Comparison of ENCODE assay signal across 11 cellular contexts in the genomic region with DNA sequence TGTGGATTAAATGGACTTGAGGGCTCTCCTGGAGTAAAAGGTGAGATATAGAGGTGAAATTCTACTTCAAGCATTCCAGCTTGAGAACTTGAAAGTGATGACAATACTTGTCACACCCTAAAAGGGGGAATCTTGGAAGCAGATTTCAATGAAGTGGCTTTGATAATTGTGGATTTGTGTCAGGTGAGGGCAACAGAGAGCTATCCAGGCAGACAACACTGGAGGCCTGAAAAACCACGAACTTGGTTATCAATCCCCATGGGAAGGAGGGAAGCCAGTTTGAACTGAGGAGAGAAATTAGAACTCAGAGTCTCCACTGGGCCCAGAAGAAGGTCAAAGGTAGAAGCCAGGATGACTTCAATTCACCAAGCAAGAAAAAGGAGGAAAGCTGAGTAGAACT.
DNase-seq lines count a peak whose midpoint lies in the region; ATAC-seq, FAIRE-seq and TF ChIP-seq lines count a peak whose summit lies in the region.
"Had no signal": no experiment of that assay in that cellular context is flagged by ENCODE, and none has a peak within 500 bp of the region (broad histone marks: within the 10 kb centered on the region; RNA-seq: fewer than 3 reads in every experiment).

No MANE protein-coding gene starts in this region.

- no peaks in the 10 kb centered on the region for H3K9me3 Mint-ChIP-seq in T-helper 2 cell treated with Interferon-gamma antibody and Interleukin-4, amounts not matched to agents 5 μg/mL and 100 μg/mL, for 36 hours

- H3K4me3 ChIP-seq in RWPE2 (ENCODE audit: severe bottlenecking), result no peak overlapping the region
- H3K4me3 ChIP-seq: vagina had no signal

- H3K4me3 Mint-ChIP-seq in T-helper 2 cell treated with Interferon-gamma antibody and Interleukin-4, amounts not matched to agents 5 μg/mL and 100 μg/mL, for 36 hours, result no peak overlapping the region

- H3K27ac ChIP-seq in RWPE2 (ENCODE audit: poor library complexity, severe bottlenecking), result no peak overlapping the region
- H3K27ac ChIP-seq: vagina had no signal

- ATAC-seq in RWPE2 (ENCODE audit: low read depth) (0 out of 3 replicates have a peak, but pooled peaks have one; percentile 40), HG03342 (IDR thresholded peaks at IDR 0.05; ENCODE audit: unreplicated experiment) (no peak)

- in situ Hi-C loops in GM13976 (cut with MboI; ENCODE audit: low sequenced_read_pairs, unreplicated experiment), result no loop called here

- no peaks in the 10 kb centered on the region for H3K36me3 Mint-ChIP-seq in T-helper 2 cell treated with Interferon-gamma antibody and Interleukin-4, amounts not matched to agents 5 μg/mL and 100 μg/mL, for 36 hours (ENCODE audit: low read depth)

- H3K27me3 ChIP-seq in RWPE2 (ENCODE audit: insufficient read depth, poor library complexity, severe bottlenecking), result no peaks in the 10 kb centered on the region
- H3K27me3 ChIP-seq: vagina had no signal

- DNase-seq in SIG-M5 treated with dmso at 0.1 percent for 504 hours (lab: John Stamatoyannopoulos, UW; ENCODE audit: unreplicated experiment) (peak; percentile 3), SIG-M5 (lab: John Stamatoyannopoulos, UW) (no peak), RWPE2 (ENCODE audit: low spot score) (no peak), glomerular endothelial cell (ENCODE audit: extremely low read depth, low read depth, low spot score) (peak; percentile 10), urothelium cell line (ENCODE audit: low spot score) (peak; percentile 4), GM13976 (ENCODE audit: low spot score) (no peak)
- no peak for DNase-seq in T-helper 2 cell treated with Interferon-gamma antibody and Interleukin-4, amounts not matched to agents 5 μg/mL and 100 μg/mL, for 36 hours (ENCODE audit: low spot score)
- DNase-seq: RPMI8226, small intestine had no signal

- H3K36me3 ChIP-seq in RWPE2 (ENCODE audit: low read depth), result no peaks in the 10 kb centered on the region
- H3K36me3 ChIP-seq: vagina had no signal

- H3K9me3 ChIP-seq in RWPE2 (ENCODE audit: severe bottlenecking), result no peaks in the 10 kb centered on the region
- H3K9me3 ChIP-seq: vagina had no signal

- TF ChIP-seq CTCF in RWPE2 (IDR thresholded peaks at IDR 0.05; ENCODE audit: poor library complexity, severe bottlenecking) (peak; percentile 55), GM13976 (IDR thresholded peaks at IDR 0.05; ENCODE audit: borderline replicate concordance, control extremely low read depth, extremely low read depth, insufficient read depth, missing control alignments) (no peak)

- H3K27ac Mint-ChIP-seq in T-helper 2 cell treated with Interferon-gamma antibody and Interleukin-4, amounts not matched to agents 5 μg/mL and 100 μg/mL, for 36 hours, result no peak overlapping the region

- no peaks in the 10 kb centered on the region for H3K4me1 ChIP-seq in RWPE2 (ENCODE audit: insufficient read depth, poor library complexity, severe bottlenecking)
- H3K4me1 ChIP-seq: vagina had no signal

- FAIRE-seq in urothelium cell line (lab: Jason Lieb, UNC), result no peak
- FAIRE-seq: small intestine had no signal

- no peaks in the 10 kb centered on the region for H3K4me1 Mint-ChIP-seq in T-helper 2 cell treated with Interferon-gamma antibody and Interleukin-4, amounts not matched to agents 5 μg/mL and 100 μg/mL, for 36 hours (ENCODE audit: low read depth)

- H3K27me3 Mint-ChIP-seq in T-helper 2 cell treated with Interferon-gamma antibody and Interleukin-4, amounts not matched to agents 5 μg/mL and 100 μg/mL, for 36 hours (ENCODE audit: low read depth), result no peaks in the 10 kb centered on the region

Comparison
In these comparisons a context has a peak if more than half of its experiments do, and no peak if none do; other contexts are left out.
1. DNase-seq: peak in SIG-M5 treated with dmso at 0.1 percent for 504 hours (single experiment), glomerular endothelial cell (single experiment) and urothelium cell line (single experiment); none in SIG-M5 (single experiment), RWPE2 (single experiment), T-helper 2 cell treated with Interferon-gamma antibody and Interleukin-4, amounts not matched to agents 5 μg/mL and 100 μg/mL, for 36 hours (single experiment) and GM13976 (single experiment).